ENCODE assay signal across 8 cellular contexts in genomic region chr5:159773062-159773924, GRCh38.
DNase-seq lines count a peak whose midpoint lies in the region; ATAC-seq lines count a peak whose summit lies in the region.

No MANE protein-coding gene starts in this region.

- H3K27ac ChIP-seq in epithelial cell of prostate = peak overlapping the region; percentile 18

- in situ Hi-C loops in ACHN (cut with HindIII; ENCODE audit: low pct_ligation_motif_present, low pct_unique_long_range_greater_than_20kb, low sequenced_read_pairs) = no loop called here

- peak; percentile 94 for ATAC-seq in GM18511 (IDR thresholded peaks at IDR 0.05; ENCODE audit: unreplicated experiment)
- peak; percentile 73 for ATAC-seq in HG03025 (IDR thresholded peaks at IDR 0.05; ENCODE audit: low FRiP score, unreplicated experiment)

- peak; percentile 75 for DNase-seq in ACHN
- peak; percentile 75 for DNase-seq in NCI-H748 (lab: John Stamatoyannopoulos, UW; ENCODE audit: unreplicated experiment)
- DNase-seq in activated T-cell treated with anti-CD3 and anti-CD28 coated beads for 48 hours (ENCODE audit: low read depth) = peak; percentile 83
- peak; percentile 20 for DNase-seq in epithelial cell of prostate (ENCODE audit: low read depth, low spot score)
- DNase-seq in mucosa of gallbladder (ENCODE audit: low spot score) = peak; percentile 64
- peak; percentile 28 to 37 for DNase-seq in stimulated activated CD8-positive, alpha-beta memory T cell treated with anti-CD3 and anti-CD28 coated beads, Interleukin-4, amount 100 ng/mL, for 1 hour (ENCODE audit: low read depth in 2 of 2, low spot score in 1 of 2)

Comparison
In these comparisons a context has a peak if more than half of its experiments do, and no peak if none do; other contexts are left out.
1. Peak in every context shown above with its lines: DNase-seq, ATAC-seq and H3K27ac ChIP-seq.
2. DNase-seq: peak in every context shown above with its lines; median percentile 83 in activated T-cell treated with anti-CD3 and anti-CD28 coated beads for 48 hours; 75 in ACHN; 75 in NCI-H748; 64 in mucosa of gallbladder; 32 in stimulated activated CD8-positive, alpha-beta memory T cell treated with anti-CD3 and anti-CD28 coated beads, Interleukin-4, amount 100 ng/mL, for 1 hour; 20 in epithelial cell of prostate.